ENCODE assay signal across 1 cellular context in genomic region chr12:8088574-8088973, GRCh38.
TF ChIP-seq lines count a peak whose summit lies in the region.

No MANE protein-coding gene starts in this region.

TF ChIP-seq in HepG2, 621 proteins besides CTCF, POLR2A, EP300 and RAD21:
- TF ChIP-seq TBL1XR1 (IDR thresholded peaks at IDR 0.05; ENCODE audit: borderline replicate concordance, low read length, partially characterized antibody) (no peak), ZNF24 (IDR thresholded peaks at IDR 0.05) (no peak), ZNF567 (CRISPR knock-in tag; IDR thresholded peaks at IDR 0.05; ENCODE audit: borderline replicate concordance) (no peak), TAF15 (IDR thresholded peaks at IDR 0.05; ENCODE audit: low read depth, low read length, poor library complexity, severe bottlenecking) (no peak), FOXA3 (CRISPR knock-in tag; IDR thresholded peaks at IDR 0.05) (no peak), FOXC1 (CRISPR knock-in tag; IDR thresholded peaks at IDR 0.05; ENCODE audit: borderline replicate concordance) (no peak), SOX5 (CRISPR knock-in tag; IDR thresholded peaks at IDR 0.05; ENCODE audit: borderline replicate concordance) (no peak), ZNF691 (CRISPR knock-in tag; IDR thresholded peaks at IDR 0.05; ENCODE audit: borderline replicate concordance, low read depth) (no peak), GTF3A (CRISPR knock-in tag; conservative IDR thresholded peaks at IDR 0.05) (no peak), SALL2 (CRISPR knock-in tag; IDR thresholded peaks at IDR 0.05) (no peak), RXRB (CRISPR knock-in tag; IDR thresholded peaks at IDR 0.05; ENCODE audit: borderline replicate concordance) (no peak), RARG (CRISPR knock-in tag; IDR thresholded peaks at IDR 0.05; ENCODE audit: low read depth) (no peak)
- TF ChIP-seq, protein P1, sequence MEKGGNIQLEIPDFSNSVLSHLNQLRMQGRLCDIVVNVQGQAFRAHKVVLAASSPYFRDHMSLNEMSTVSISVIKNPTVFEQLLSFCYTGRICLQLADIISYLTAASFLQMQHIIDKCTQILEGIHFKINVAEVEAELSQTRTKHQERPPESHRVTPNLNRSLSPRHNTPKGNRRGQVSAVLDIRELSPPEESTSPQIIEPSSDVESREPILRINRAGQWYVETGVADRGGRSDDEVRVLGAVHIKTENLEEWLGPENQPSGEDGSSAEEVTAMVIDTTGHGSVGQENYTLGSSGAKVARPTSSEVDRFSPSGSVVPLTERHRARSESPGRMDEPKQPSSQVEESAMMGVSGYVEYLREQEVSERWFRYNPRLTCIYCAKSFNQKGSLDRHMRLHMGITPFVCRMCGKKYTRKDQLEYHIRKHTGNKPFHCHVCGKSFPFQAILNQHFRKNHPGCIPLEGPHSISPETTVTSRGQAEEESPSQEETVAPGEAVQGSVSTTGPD (CRISPR knock-in tag; IDR thresholded peaks at IDR 0.05) = no peak
TF ChIP-seq in HepG2: peak in this region for 0.
